ENCODE assay signal across 8 cellular contexts in the genomic region with DNA sequence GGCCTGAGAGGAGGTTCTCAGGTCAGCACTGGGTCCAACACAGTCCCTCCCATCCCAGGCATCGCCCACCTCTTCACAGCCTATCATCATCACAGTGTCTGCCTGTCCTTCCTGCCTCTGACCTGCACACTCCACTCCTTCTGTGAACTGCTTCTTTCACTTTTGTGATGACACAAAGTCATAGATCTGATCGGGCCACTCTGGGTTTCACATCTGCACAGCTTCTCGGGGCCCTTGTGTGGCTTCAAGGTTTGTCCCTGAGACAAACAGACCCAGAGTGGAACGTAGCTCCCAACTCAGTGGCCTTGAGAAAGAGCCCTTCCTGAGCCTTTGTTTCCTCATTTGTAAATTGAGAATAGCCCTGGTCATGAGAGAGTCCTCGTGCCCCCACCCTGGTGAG.
DNase-seq lines count a peak whose midpoint lies in the region; ATAC-seq lines count a peak whose summit lies in the region.
"Not testable (repeated sequence)": the region's sequence is repeated elsewhere in the genome, so short reads cannot be mapped to it uniquely, and the experiment has no call there.

No MANE protein-coding gene starts in this region.

- H3K9me3 Mint-ChIP-seq in activated naive CD4-positive, alpha-beta T cell treated with anti-CD3 and anti-CD28 coated beads, Interleukin-2, amount 50 U/mL, for 72 hours; stimulated activated memory B cell treated with anti-CD40 and anti-IgM and Interleukin-4, amounts not matched to agents 10 μg/mL and 1 μg/mL and 100 μg/mL, for 72 hours: not testable (repeated sequence)

- not testable (repeated sequence) for H3K4me3 Mint-ChIP-seq in stimulated activated memory B cell treated with anti-CD40 and anti-IgM and Interleukin-4, amounts not matched to agents 10 μg/mL and 1 μg/mL and 100 μg/mL, for 72 hours

- H3K4me1 Mint-ChIP-seq in stimulated activated memory B cell treated with anti-CD40 and anti-IgM and Interleukin-4, amounts not matched to agents 10 μg/mL and 1 μg/mL and 100 μg/mL, for 72 hours = not testable (repeated sequence)

- DNase-seq in activated CD4-positive, alpha-beta T cell treated with anti-CD3 and anti-CD28 coated beads for 48 hours = peak; percentile 61
- peak in 1 of 2 donors; percentile 33 for DNase-seq in activated naive CD4-positive, alpha-beta T cell treated with anti-CD3 and anti-CD28 coated beads, Interleukin-2, amount 50 U/mL, for 72 hours (ENCODE audit: low spot score in 2 of 2)

- peak; percentile 96 for ATAC-seq in GM18520 (IDR thresholded peaks at IDR 0.05; ENCODE audit: unreplicated experiment)
- peak; percentile 97 for ATAC-seq in GM19455 (IDR thresholded peaks at IDR 0.05; ENCODE audit: unreplicated experiment)
- ATAC-seq in HG02571 (IDR thresholded peaks at IDR 0.05; ENCODE audit: unreplicated experiment) = peak; percentile 96
- peak; percentile 80 for ATAC-seq in HG03060 (IDR thresholded peaks at IDR 0.05; ENCODE audit: low read depth, unreplicated experiment)
- peak; percentile 75 for ATAC-seq in HG03469 (IDR thresholded peaks at IDR 0.05; ENCODE audit: unreplicated experiment)
- ATAC-seq in activated naive CD4-positive, alpha-beta T cell treated with anti-CD3 and anti-CD28 coated beads, Interleukin-2, amount 50 U/mL, for 72 hours = peak; percentile 74 to 82
- peak; percentile 89 for ATAC-seq in stimulated activated memory B cell treated with anti-CD40 and anti-IgM and Interleukin-4, amounts not matched to agents 10 μg/mL and 1 μg/mL and 100 μg/mL, for 72 hours

- not testable (repeated sequence) for H3K36me3 Mint-ChIP-seq in activated naive CD4-positive, alpha-beta T cell treated with anti-CD3 and anti-CD28 coated beads, Interleukin-2, amount 50 U/mL, for 72 hours; stimulated activated memory B cell treated with anti-CD40 and anti-IgM and Interleukin-4, amounts not matched to agents 10 μg/mL and 1 μg/mL and 100 μg/mL, for 72 hours

- H3K27ac Mint-ChIP-seq in activated naive CD4-positive, alpha-beta T cell treated with anti-CD3 and anti-CD28 coated beads, Interleukin-2, amount 50 U/mL, for 72 hours = not testable (repeated sequence)
- peak overlapping the region; percentile 40 for H3K27ac Mint-ChIP-seq in stimulated activated memory B cell treated with anti-CD40 and anti-IgM and Interleukin-4, amounts not matched to agents 10 μg/mL and 1 μg/mL and 100 μg/mL, for 72 hours

- H3K27me3 Mint-ChIP-seq in stimulated activated memory B cell treated with anti-CD40 and anti-IgM and Interleukin-4, amounts not matched to agents 10 μg/mL and 1 μg/mL and 100 μg/mL, for 72 hours = not testable (repeated sequence)
